Comparison of ENCODE assay signal across 1 cellular context in the genomic region with DNA sequence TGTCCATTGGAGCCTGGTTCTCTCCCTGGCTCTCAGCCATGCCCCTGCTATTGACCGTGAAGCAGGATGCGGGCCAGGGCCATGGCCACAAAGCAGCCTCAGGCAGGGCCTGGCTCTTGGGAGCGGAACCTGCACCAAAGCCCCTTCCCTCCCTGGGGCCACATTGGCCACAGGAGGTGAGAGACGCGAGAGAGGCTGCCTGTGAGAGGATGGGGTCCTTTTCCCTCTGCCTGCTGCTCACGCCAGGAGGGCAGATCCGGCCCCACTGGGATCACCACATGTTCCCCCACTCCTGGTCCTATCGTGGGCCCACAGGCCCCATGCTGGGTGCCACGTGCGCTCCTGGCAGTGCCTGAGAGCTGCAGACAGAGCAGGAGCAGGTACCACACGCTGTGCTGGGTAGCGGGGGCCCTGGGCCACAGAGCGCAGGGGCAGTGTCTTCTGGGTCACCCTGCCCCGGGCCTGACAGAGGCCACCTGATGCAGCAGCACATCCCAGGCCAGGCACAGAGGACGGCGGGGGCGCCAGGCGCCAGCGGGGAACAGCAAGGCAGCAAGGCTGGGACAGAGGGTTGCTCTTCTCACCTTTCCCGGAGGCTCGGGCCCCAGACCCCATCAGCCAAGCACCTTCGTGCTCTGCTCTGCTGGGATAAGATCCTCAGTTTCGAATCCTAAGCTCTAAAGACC.
TF ChIP-seq lines count a peak whose summit lies in the region.

No MANE protein-coding gene starts in this region.

TF ChIP-seq in IMR-90, 13 proteins besides CTCF, POLR2A, EP300 and RAD21:
- TF ChIP-seq BHLHE40 (IDR thresholded peaks at IDR 0.05; ENCODE audit: low read depth, low read length) (no peak), CEBPB (IDR thresholded peaks at IDR 0.05; ENCODE audit: low read depth, low read length) (no peak), RFX5 (IDR thresholded peaks at IDR 0.05; ENCODE audit: low read depth, low read length) (no peak), FOS (IDR thresholded peaks at IDR 0.05; ENCODE audit: low read depth, low read length) (no peak), MXI1 (IDR thresholded peaks at IDR 0.05; ENCODE audit: borderline replicate concordance, low read depth, low read length) (no peak), SMC3 (IDR thresholded peaks at IDR 0.05; ENCODE audit: low read depth, low read length) (no peak), CHD1 (IDR thresholded peaks at IDR 0.05; ENCODE audit: low read depth, low read length) (no peak), USF2 (IDR thresholded peaks at IDR 0.05; ENCODE audit: low read depth, low read length) (no peak), MAFK (IDR thresholded peaks at IDR 0.05; ENCODE audit: low read depth, low read length) (no peak), MAZ (IDR thresholded peaks at IDR 0.05; ENCODE audit: borderline replicate concordance, low read depth, low read length) (no peak), NFE2L2 (IDR thresholded peaks at IDR 0.05; ENCODE audit: low read depth, low read length) (no peak), RCOR1 (IDR thresholded peaks at IDR 0.05; ENCODE audit: insufficient replicate concordance, low read length) (no peak)
- TF ChIP-seq, protein P1, sequence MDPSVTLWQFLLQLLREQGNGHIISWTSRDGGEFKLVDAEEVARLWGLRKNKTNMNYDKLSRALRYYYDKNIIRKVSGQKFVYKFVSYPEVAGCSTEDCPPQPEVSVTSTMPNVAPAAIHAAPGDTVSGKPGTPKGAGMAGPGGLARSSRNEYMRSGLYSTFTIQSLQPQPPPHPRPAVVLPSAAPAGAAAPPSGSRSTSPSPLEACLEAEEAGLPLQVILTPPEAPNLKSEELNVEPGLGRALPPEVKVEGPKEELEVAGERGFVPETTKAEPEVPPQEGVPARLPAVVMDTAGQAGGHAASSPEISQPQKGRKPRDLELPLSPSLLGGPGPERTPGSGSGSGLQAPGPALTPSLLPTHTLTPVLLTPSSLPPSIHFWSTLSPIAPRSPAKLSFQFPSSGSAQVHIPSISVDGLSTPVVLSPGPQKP (IDR thresholded peaks at IDR 0.05; ENCODE audit: borderline replicate concordance, low read depth, low read length): no peak
